In genomic region chr21:41763996-41764395, GRCh38 we compare ENCODE assay signal across 19 cellular contexts. TPM values are rescaled to one million over a fixed set of nuclear protein-coding genes. Genes with fewer than 3 reads are reported as not detected.
DNase-seq lines count a peak whose midpoint lies in the region; ATAC-seq and TF ChIP-seq lines count a peak whose summit lies in the region.
"Had no signal": no experiment of that assay in that cellular context is flagged by ENCODE, and none has a peak within 500 bp of the region (broad histone marks: within the 10 kb centered on the region; RNA-seq: fewer than 3 reads in every experiment).

No MANE protein-coding gene starts in this region.

- no peak for TF ChIP-seq CTCF in GM23338 (conservative IDR thresholded peaks at IDR 0.05; ENCODE audit: low read depth in 2 of 2)
- no peak for TF ChIP-seq CTCF in MCF 10A (IDR thresholded peaks at IDR 0.05; ENCODE audit: unreplicated experiment)
- TF ChIP-seq CTCF in smooth muscle cell (IDR thresholded peaks at IDR 0.05; ENCODE audit: borderline replicate concordance, insufficient read depth, poor library complexity, severe bottlenecking): no peak

- H3K27ac ChIP-seq in GM23338 (ENCODE audit: low read depth) (no peak overlapping the region), iPS-20b (ENCODE audit: low read length) (no peak overlapping the region), smooth muscle cell (ENCODE audit: low read depth) (no peak overlapping the region)

- H3K36me3 ChIP-seq in GM23338 (ENCODE audit: insufficient read depth): no peaks in the 10 kb centered on the region; the same call in 1 of the 2 replicates
- H3K36me3 ChIP-seq in iPS-20b (ENCODE audit: insufficient read depth, low read depth, low read length): no peaks in the 10 kb centered on the region
- H3K36me3 ChIP-seq in smooth muscle cell (ENCODE audit: low read depth): no peaks in the 10 kb centered on the region
- H3K36me3 ChIP-seq: Peyer's patch had no signal

- CTCF ChIA-PET in MCF 10A (lab: Yijun Ruan, JAX): interaction anchor here (0.6 to 12.0 kb wide), 11 partner anchors 12 to 1230 kb away, joined by 3 to 163 read pairs (median 8); no protein-coding TSS in a partner anchor

- peaks cover 41% of the 10 kb centered on the region for H3K79me2 ChIP-seq in GM23338 (replicated peaks; ENCODE audit: insufficient read depth)
- H3K79me2 ChIP-seq in smooth muscle cell (ENCODE audit: low read depth): no peaks in the 10 kb centered on the region

- no peaks in the 10 kb centered on the region for H3K9me2 ChIP-seq in GM23338 (ENCODE audit: insufficient read depth)

- no peak overlapping the region for H3K27ac Mint-ChIP-seq in GM23338
- H3K27ac Mint-ChIP-seq in MCF 10A (ENCODE audit: low read depth, unreplicated experiment): no peak overlapping the region
- H3K27ac Mint-ChIP-seq in activated naive CD8-positive, alpha-beta T cell treated with anti-CD3 and anti-CD28 coated beads, Interleukin-2, amount 50 U/mL, for 24 hours: no peak overlapping the region

- H3K4me1 Mint-ChIP-seq in GM23338 (peaks cover 75% of the 10 kb centered on the region), MCF 10A (ENCODE audit: insufficient read depth, unreplicated experiment) (peaks cover 58% of the 10 kb centered on the region)
- H3K4me1 Mint-ChIP-seq in activated naive CD8-positive, alpha-beta T cell treated with anti-CD3 and anti-CD28 coated beads, Interleukin-2, amount 50 U/mL, for 24 hours: peaks cover 25% of the 10 kb centered on the region

- intact Hi-C loops in MCF 10A (cut with micrococcal nuclease) (loop anchor here (1.0 to 10.0 kb wide), 3 partner anchors 37 to 599 kb away; partner anchors contain the start of gene BACE2), cardiac septum (cut with DNase I) (no loop called here)

- H3K9me3 ChIP-seq in iPS-20b (ENCODE audit: insufficient read depth, low read depth, low read length) (no peaks in the 10 kb centered on the region), smooth muscle cell (replicated peaks; ENCODE audit: low read depth) (no peaks in the 10 kb centered on the region)
- H3K9me3 ChIP-seq: Peyer's patch had no signal

- H3K9ac ChIP-seq in iPS-20b (ENCODE audit: low read depth, low read length): no peak overlapping the region
- H3K9ac ChIP-seq in smooth muscle cell (ENCODE audit: low read depth): no peak overlapping the region

- H3K27me3 Mint-ChIP-seq in GM23338 (ENCODE audit: insufficient read depth, low read depth, poor library complexity) (peaks cover 87% of the 10 kb centered on the region), MCF 10A (ENCODE audit: insufficient read depth, unreplicated experiment) (no peaks in the 10 kb centered on the region)
- H3K27me3 Mint-ChIP-seq in activated naive CD8-positive, alpha-beta T cell treated with anti-CD3 and anti-CD28 coated beads, Interleukin-2, amount 50 U/mL, for 24 hours: peaks cover 75% of the 10 kb centered on the region

- H3K27me3 ChIP-seq in GM23338 (ENCODE audit: insufficient read depth): peaks cover 90% of the 10 kb centered on the region
- peaks cover 100% of the 10 kb centered on the region for H3K27me3 ChIP-seq in iPS-20b (ENCODE audit: insufficient read depth, low read length)
- H3K27me3 ChIP-seq in smooth muscle cell (ENCODE audit: low read depth): peaks cover 88% of the 10 kb centered on the region

- 0 out of 3 replicates have a peak, but pooled peaks cover 2% of the 10 kb centered on the region for H3K9me3 Mint-ChIP-seq in GM23338
- no peaks in the 10 kb centered on the region for H3K9me3 Mint-ChIP-seq in MCF 10A (ENCODE audit: unreplicated experiment)
- no peaks in the 10 kb centered on the region for H3K9me3 Mint-ChIP-seq in activated naive CD8-positive, alpha-beta T cell treated with anti-CD3 and anti-CD28 coated beads, Interleukin-2, amount 50 U/mL, for 24 hours

- H3K4me3 Mint-ChIP-seq in GM23338 (peak overlapping the region; percentile 17; the same call in 1 of the 3 replicates), MCF 10A (ENCODE audit: unreplicated experiment) (peak overlapping the region; percentile 87)
- no peak overlapping the region for H3K4me3 Mint-ChIP-seq in activated naive CD8-positive, alpha-beta T cell treated with anti-CD3 and anti-CD28 coated beads, Interleukin-2, amount 50 U/mL, for 24 hours

- H3K4me3 ChIP-seq in GM23338 (peak overlapping the region; percentile 57), iPS-20b (ENCODE audit: low read length) (peak overlapping the region; percentile 70; the same call in 1 of the 2 replicates), smooth muscle cell (peak overlapping the region; percentile 53)

- H4K20me1 ChIP-seq in GM23338 (replicated peaks; ENCODE audit: insufficient read depth) (peaks cover 21% of the 10 kb centered on the region), smooth muscle cell (ENCODE audit: low read depth) (peaks cover 65% of the 10 kb centered on the region)

- DNase-seq in GM23338 (ENCODE audit: low spot score): no peak
- DNase-seq in MCF 10A (ENCODE audit: unreplicated experiment): no peak
- no peak for DNase-seq in smooth muscle cell (lab: John Stamatoyannopoulos, UW; ENCODE audit: unreplicated experiment)
- DNase-seq in activated naive CD8-positive, alpha-beta T cell treated with anti-CD3 and anti-CD28 coated beads, Interleukin-2, amount 50 U/mL, for 24 hours: no peak
- DNase-seq in cardiac septum (ENCODE audit: low spot score): no peak
- DNase-seq in activated CD4-positive, alpha-beta T cell treated with anti-CD3 and anti-CD28 coated beads, Interleukin-2, amount 50 U/mL, for 48 hours: no peak
- DNase-seq: activated CD4-positive, alpha-beta T cell treated with anti-CD3 and anti-CD28 coated beads for 48 hours; activated naive CD4-positive, alpha-beta T cell treated with anti-CD3 and anti-CD28 coated beads, Interleukin-2, amount 50 U/mL, for 16 hours; activated T-cell treated with anti-CD3 and anti-CD28 coated beads for 4 hours; cortex of kidney; IMR-90; MV-4-11; NCI-H524 treated with DMSO at 0.1 percent for 48 hours; nucleus accumbens; stimulated activated CD4-positive, alpha-beta T cell treated with anti-CD3 and anti-CD28 coated beads, Interleukin-1b, Interleukin-23, amount 100 ng/mL, for 48 hours had no signal

- H2AFZ ChIP-seq in GM23338 (no peak overlapping the region), smooth muscle cell (ENCODE audit: low read depth) (no peak overlapping the region)

- H3K4me1 ChIP-seq in GM23338 (ENCODE audit: insufficient read depth): peaks cover 68% of the 10 kb centered on the region
- peaks cover 57% of the 10 kb centered on the region for H3K4me1 ChIP-seq in iPS-20b (ENCODE audit: insufficient read depth, low read length)
- peaks cover 57% of the 10 kb centered on the region for H3K4me1 ChIP-seq in smooth muscle cell (ENCODE audit: low read depth)

- no peaks in the 10 kb centered on the region; the same call in 2 of the 3 replicates for H3K36me3 Mint-ChIP-seq in GM23338 (ENCODE audit: low read depth)
- peaks cover 60% of the 10 kb centered on the region for H3K36me3 Mint-ChIP-seq in MCF 10A (ENCODE audit: insufficient read depth, unreplicated experiment)
- H3K36me3 Mint-ChIP-seq in activated naive CD8-positive, alpha-beta T cell treated with anti-CD3 and anti-CD28 coated beads, Interleukin-2, amount 50 U/mL, for 24 hours (ENCODE audit: low read depth): peaks cover 3% of the 10 kb centered on the region

- no TSS peak for BruUV-seq in MCF 10A (replicated peaks; lab: Mats Ljungman, UMichigan)

- POLR2A ChIA-PET in MCF 10A (lab: Yijun Ruan, JAX): interaction anchor here (0.6 to 12.7 kb wide), 13 partner anchors 12 to 149 kb away, joined by 3 to 238 read pairs (median 54); no protein-coding TSS in a partner anchor

- H3K4me2 ChIP-seq in GM23338 (peak overlapping the region; percentile 93), smooth muscle cell (no peak overlapping the region)

- 81% methylated on average over 8 of the region's 8 CpGs for WGBS in smooth muscle cell (ENCODE audit: low lambda C conversion rate)

- ATAC-seq in GM23338: no peak
- no peak for ATAC-seq in activated naive CD8-positive, alpha-beta T cell treated with anti-CD3 and anti-CD28 coated beads, Interleukin-2, amount 50 U/mL, for 24 hours
- no peak for ATAC-seq in HG03045 (IDR thresholded peaks at IDR 0.05; ENCODE audit: unreplicated experiment)
- ATAC-seq: sciatic nerve had no signal

- peaks cover 3% of the 10 kb centered on the region; the same call in 1 of the 2 replicates for H3F3A ChIP-seq in GM23338 (replicated peaks; ENCODE audit: low read depth)
- no peaks in the 10 kb centered on the region for H3F3A ChIP-seq in smooth muscle cell (ENCODE audit: low read depth)

TF ChIP-seq in GM23338, 12 proteins besides CTCF, POLR2A, EP300 and RAD21 (continues in another document):
- TF ChIP-seq STAT1 (IDR thresholded peaks at IDR 0.05; ENCODE audit: unreplicated experiment) (no peak), REST (IDR thresholded peaks at IDR 0.05; ENCODE audit: unreplicated experiment) (no peak), CREB1 (CRISPR knock-in tag; IDR thresholded peaks at IDR 0.05; ENCODE audit: low read depth) (no peak), POLR2AphosphoS5 (IDR thresholded peaks at IDR 0.05; ENCODE audit: low read depth) (no peak)

RNA-seq across cellular contexts. Expression of gene RIPK4, which starts 2.9 kb away (rescaled TPM):
- 9.2 and 9.9 TPM in 2 replicates for total RNA-seq in GM23338 (2014; rRNA removed; shearing (Covaris generic))
- polyA plus RNA-seq in GM23338 (2016; fragmentation: Nextera tagmentation; extraction: Ambion mirVana) (2.5 and 2.7 TPM in 2 replicates), smooth muscle cell (1.1 and 7.4 TPM in 2 replicates)
- total RNA-seq in MCF 10A (2022) (14.0 and 22.3 TPM in 2 replicates), smooth muscle cell (2.6 and 3.7 TPM in 2 replicates), cardiac septum (0.13 TPM)
